Comparison of ENCODE assay signal across 36 cellular contexts in genomic region chr19:58429745-58430144, GRCh38. TPM values are rescaled to one million over a fixed set of nuclear protein-coding genes. Genes with fewer than 3 reads are reported as not detected.
"Had no signal": no experiment of that assay in that cellular context is flagged by ENCODE, and none has a peak within 500 bp of the region (broad histone marks: within the 10 kb centered on the region; RNA-seq: fewer than 3 reads in every experiment).

No MANE protein-coding gene starts in this region.

- H3K36me3 ChIP-seq: ovary had no signal

- H3K27ac ChIP-seq: breast epithelium, heart right ventricle, lower lobe of right lung, ovary, sigmoid colon, stomach, tibial artery, upper lobe of right lung had no signal

- H3K4me3 Mint-ChIP-seq: activated CD4-positive, alpha-beta memory T cell treated with anti-CD3 and anti-CD28 coated beads, Interleukin-2, amount 10 ng/mL, durations not matched to agents 7 days and 5 days; activated CD4-positive, alpha-beta T cell treated with anti-CD3 and anti-CD28 coated beads, Interleukin-2, amount 10 ng/mL, durations not matched to agents 7 days and 5 days; activated T-cell treated with anti-CD3 and anti-CD28 coated beads, Interleukin-2, amount 50 U/mL, for 4 hours; activated T-helper 17 cell treated with anti-CD3 and anti-CD28 coated beads, Interleukin-2, amount 50 U/mL, for 72 hours; naive B cell; nephron progenitor cell; stimulated activated naive B cell treated with anti-CD40 and anti-IgM and Interleukin-4, amounts not matched to agents 10 μg/mL and 1 μg/mL and 100 μg/mL, for 72 hours; T-helper 17 cell; WTC11 had no signal

- H3K27me3 ChIP-seq: breast epithelium, foreskin keratinocyte, heart right ventricle, ovary, sigmoid colon, stomach, suprapubic skin, tibial artery, upper lobe of right lung had no signal

- H3K4me1 Mint-ChIP-seq: activated CD4-positive, alpha-beta memory T cell treated with anti-CD3 and anti-CD28 coated beads, Interleukin-2, amount 10 ng/mL, durations not matched to agents 7 days and 5 days; activated CD4-positive, alpha-beta T cell treated with anti-CD3 and anti-CD28 coated beads, Interleukin-2, amount 10 ng/mL, durations not matched to agents 7 days and 5 days; activated T-helper 17 cell treated with anti-CD3 and anti-CD28 coated beads, Interleukin-2, amount 50 U/mL, for 72 hours; nephron progenitor cell; stimulated activated naive B cell treated with anti-CD40 and anti-IgM and Interleukin-4, amounts not matched to agents 10 μg/mL and 1 μg/mL and 100 μg/mL, for 72 hours; T-helper 17 cell; WTC11 had no signal

- H3K4me3 ChIP-seq: breast epithelium, heart right ventricle, lower lobe of right lung, mucosa of descending colon, ovary, sigmoid colon, stomach, suprapubic skin, tibial artery, upper lobe of right lung had no signal

- H3K4me1 ChIP-seq: breast epithelium, heart right ventricle, lower lobe of right lung, sigmoid colon, stomach, suprapubic skin, tibial artery, upper lobe of right lung had no signal

- ATAC-seq: activated T-cell treated with anti-CD3 and anti-CD28 coated beads, Interleukin-2, amount 50 U/mL, for 4 hours; activated T-helper 17 cell treated with anti-CD3 and anti-CD28 coated beads, Interleukin-2, amount 50 U/mL, for 72 hours; foreskin keratinocyte; heart right ventricle; left lobe of liver; lower lobe of right lung; mucosa of descending colon; T-helper 17 cell; upper lobe of right lung; WTC11 had no signal

- H3K27ac Mint-ChIP-seq: activated CD4-positive, alpha-beta memory T cell treated with anti-CD3 and anti-CD28 coated beads, Interleukin-2, amount 10 ng/mL, durations not matched to agents 7 days and 5 days; activated CD4-positive, alpha-beta T cell treated with anti-CD3 and anti-CD28 coated beads, Interleukin-2, amount 10 ng/mL, durations not matched to agents 7 days and 5 days; activated T-helper 17 cell treated with anti-CD3 and anti-CD28 coated beads, Interleukin-2, amount 50 U/mL, for 72 hours; naive B cell; nephron progenitor cell; progenitor cell of endocrine pancreas; stimulated activated naive B cell treated with anti-CD40 and anti-IgM and Interleukin-4, amounts not matched to agents 10 μg/mL and 1 μg/mL and 100 μg/mL, for 72 hours; T-helper 17 cell; WTC11 had no signal

- DNase-seq: activated CD4-positive, alpha-beta memory T cell treated with anti-CD3 and anti-CD28 coated beads, Interleukin-2, amount 10 ng/mL, durations not matched to agents 7 days and 5 days; activated CD4-positive, alpha-beta T cell treated with anti-CD3 and anti-CD28 coated beads for 1 hour; activated CD4-positive, alpha-beta T cell treated with anti-CD3 and anti-CD28 coated beads, Interleukin-2, amount 10 ng/mL, durations not matched to agents 7 days and 5 days; activated gamma-delta T cell treated with Interleukin-2 at 50 U/mL for 16 hours; activated naive CD4-positive, alpha-beta T cell treated with anti-CD3 and anti-CD28 coated beads, Interleukin-2, amount 50 U/mL, for 16 hours; activated T-cell treated with anti-CD3 and anti-CD28 coated beads, Interleukin-2, amount 50 U/mL, for 4 hours; amygdala; effector CD8-positive, alpha-beta T cell; heart right ventricle; kidney glomerular epithelial cell; lower lobe of right lung; mesenchymal stem cell; mucosa of descending colon; naive B cell; nephron progenitor cell; ovary; retina; sigmoid colon; stimulated activated CD4-positive, alpha-beta T cell treated with anti-CD3 and anti-CD28 coated beads, Interleukin-15, amount 100 ng/mL, for 24 hours; stimulated activated CD4-positive, alpha-beta T cell treated with anti-CD3 and anti-CD28 coated beads, Interleukin-2, amount 100 ng/mL, for 24 hours; stimulated activated naive B cell treated with anti-CD40 and anti-IgM and Interleukin-4, amounts not matched to agents 10 μg/mL and 1 μg/mL and 100 μg/mL, for 72 hours; stomach; T-helper 17 cell; T1000; tibial artery; upper lobe of right lung had no signal

- H3K27me3 Mint-ChIP-seq: activated CD4-positive, alpha-beta memory T cell treated with anti-CD3 and anti-CD28 coated beads, Interleukin-2, amount 10 ng/mL, durations not matched to agents 7 days and 5 days; activated CD4-positive, alpha-beta T cell treated with anti-CD3 and anti-CD28 coated beads, Interleukin-2, amount 10 ng/mL, durations not matched to agents 7 days and 5 days; activated T-helper 17 cell treated with anti-CD3 and anti-CD28 coated beads, Interleukin-2, amount 50 U/mL, for 72 hours; naive B cell; progenitor cell of endocrine pancreas; stimulated activated naive B cell treated with anti-CD40 and anti-IgM and Interleukin-4, amounts not matched to agents 10 μg/mL and 1 μg/mL and 100 μg/mL, for 72 hours; T-helper 17 cell had no signal

- FAIRE-seq: colon had no signal

RNA-seq across cellular contexts. Expression of gene RNF225, which starts 34.3 kb away (rescaled TPM):
- total RNA-seq: dermis microvascular lymphatic vessel endothelial cell, glomerular endothelial cell, heart right ventricle, left lobe of liver, lower lobe of right lung, mucosa of descending colon, ovary, progenitor cell of endocrine pancreas, sigmoid colon, stomach, T-helper 17 cell had no signal
- polyA plus RNA-seq: foreskin keratinocyte, heart right ventricle, ovary had no signal
